ENCODE assay signal across 18 cellular contexts in genomic region chr3:127417709-127418559, GRCh38.
DNase-seq lines count a peak whose midpoint lies in the region; ATAC-seq, FAIRE-seq and TF ChIP-seq lines count a peak whose summit lies in the region.
"Had no signal": no experiment of that assay in that cellular context is flagged by ENCODE, and none has a peak within 500 bp of the region (broad histone marks: within the 10 kb centered on the region; RNA-seq: fewer than 3 reads in every experiment).

No MANE protein-coding gene starts in this region.

- H3K18ac ChIP-seq in neuronal stem cell (ENCODE audit: low read length), result peak overlapping the region; percentile 77

- no peak overlapping the region for H2BK120ac ChIP-seq in neuronal stem cell (ENCODE audit: low read depth, low read length)

- H3K4me2 ChIP-seq in neuronal stem cell (ENCODE audit: insufficient read depth, low read length, poor library complexity, severe bottlenecking), result no peak overlapping the region

- no peak for FAIRE-seq in GM12892 (lab: Jason Lieb, UNC)

- H2AK5ac ChIP-seq in neuronal stem cell (ENCODE audit: low read depth, low read length), result no peak overlapping the region

- H3K4ac ChIP-seq in neuronal stem cell (ENCODE audit: low read length), result no peak overlapping the region

- H3K27ac ChIP-seq in neuronal stem cell (replicated peaks; ENCODE audit: low read length) (no peak overlapping the region), aorta (ENCODE audit: low read depth in 1 of 2, low read length in 2 of 2) (no peak overlapping the region)
- H3K27ac ChIP-seq: ascending aorta, testis had no signal

- H3K27me3 ChIP-seq in neuronal stem cell (ENCODE audit: control insufficient read depth in 3 of 3, insufficient read depth in 3 of 3, low read depth in 1 of 3, low read length in 3 of 3) (no peaks in the 10 kb centered on the region), aorta (ENCODE audit: control insufficient read depth in 1 of 2, insufficient read depth in 2 of 2, low read length in 1 of 2) (no peaks in the 10 kb centered on the region)
- H3K27me3 ChIP-seq: testis had no signal

- peak overlapping the region; percentile 22 for H2BK15ac ChIP-seq in neuronal stem cell (ENCODE audit: low read length)

- H2AFZ ChIP-seq in neuronal stem cell (ENCODE audit: low read length), result no peak overlapping the region

- H3K4me3 ChIP-seq in neuronal stem cell (ENCODE audit: low read length in 2 of 2) (no peak overlapping the region), aorta (ENCODE audit: low read length in 2 of 2) (no peak overlapping the region)
- H3K4me3 ChIP-seq: ascending aorta, testis had no signal

- H2BK12ac ChIP-seq in neuronal stem cell (ENCODE audit: low read length), result no peak overlapping the region

- no peak overlapping the region for H3K9ac ChIP-seq in neuronal stem cell (ENCODE audit: low read depth, low read length, poor library complexity)

- H3K36me3 ChIP-seq in neuronal stem cell (replicated peaks in 1 of 2; ENCODE audit: control insufficient read depth in 2 of 2, insufficient read depth in 2 of 2, low read length in 2 of 2) (no peaks in the 10 kb centered on the region), aorta (ENCODE audit: control insufficient read depth in 1 of 2, insufficient read depth in 2 of 2, low read length in 1 of 2) (no peaks in the 10 kb centered on the region)
- H3K36me3 ChIP-seq: ascending aorta had no signal

- no peak overlapping the region for H4K91ac ChIP-seq in neuronal stem cell (ENCODE audit: low read depth, low read length, poor library complexity)

- DNase-seq in ecto neural progenitor cell (ENCODE audit: low spot score), result peak; percentile 37
- peak; percentile 40 for DNase-seq in left cardiac atrium
- DNase-seq in neuronal stem cell (ENCODE audit: low spot score), result no peak
- DNase-seq in aorta, result peak in 1 of 2 donors; percentile 55
- no peak for DNase-seq in GM12892 (ENCODE audit: insufficient read length)
- DNase-seq in NAMALWA (ENCODE audit: low spot score), result no peak
- DNase-seq: activated CD4-positive, alpha-beta T cell treated with anti-CD3 and anti-CD28 coated beads, Interleukin-2, amount 50 U/mL, for 4 hours; activated CD4-positive, CD25-positive, alpha-beta regulatory T cell; CD4-positive, CD25-positive, alpha-beta regulatory T cell; effector CD4-positive, alpha-beta T cell; IMR-90; NCI-H1930; NCI-H82; stimulated activated CD4-positive, alpha-beta T cell treated with anti-CD3 and anti-CD28 coated beads, Interleukin-4, amount 100 ng/mL, for 4 hours; stimulated activated naive CD4-positive, alpha-beta T cell; testis had no signal

- ATAC-seq in left cardiac atrium, result peak in 1 of 2 donors; percentile 92
- ATAC-seq in aorta (ENCODE audit: low FRiP score), result peak; percentile 58
- no peak for ATAC-seq in HG02884 (IDR thresholded peaks at IDR 0.05; ENCODE audit: unreplicated experiment)

- TF ChIP-seq POLR2A in GM12892 (IDR thresholded peaks at IDR 0.05; ENCODE audit: low read depth, low read length), result no peak

- no peak overlapping the region for H4K8ac ChIP-seq in neuronal stem cell (ENCODE audit: low read depth, low read length)

- H3K23ac ChIP-seq in neuronal stem cell (ENCODE audit: low read depth, low read length, poor library complexity), result no peak overlapping the region

- no peaks in the 10 kb centered on the region for H3K79me1 ChIP-seq in neuronal stem cell (ENCODE audit: low read depth, low read length)

- no peak overlapping the region for H2BK5ac ChIP-seq in neuronal stem cell (ENCODE audit: low read length)

- 100% methylated on average over 1 of the region's 10 CpGs; no CpG with 5 or more reads in 1 of the 2 donors for WGBS in neuronal stem cell (ENCODE audit: extremely low coverage in 2 of 2, insufficient read length in 2 of 2, insufficient replicate concordance in 1 of 2), 2 donors
- WGBS in aorta, 2 donors, result 49 to 56% methylated on average over 10 of the region's 10 CpGs

- H3K9me3 ChIP-seq in neuronal stem cell (replicated peaks in 1 of 2; ENCODE audit: control insufficient read depth in 2 of 2, insufficient read depth in 1 of 2, low read depth in 1 of 2, low read length in 2 of 2) (no peaks in the 10 kb centered on the region), aorta (ENCODE audit: control insufficient read depth, low read length) (no peaks in the 10 kb centered on the region)
- H3K9me3 ChIP-seq: ascending aorta, testis had no signal

- intact Hi-C loops in left cardiac atrium (cut with DNase I), result no loop called here
- intact Hi-C loops in aorta (cut with DNase I), result no loop called here

- H3K4me1 ChIP-seq in neuronal stem cell (ENCODE audit: control insufficient read depth in 2 of 2, insufficient read depth in 1 of 2, low read depth in 1 of 2, low read length in 2 of 2), result peaks cover 34 to 69% of the 10 kb centered on the region in 2 donors
- no peaks in the 10 kb centered on the region for H3K4me1 ChIP-seq in aorta (ENCODE audit: control insufficient read depth in 1 of 2, insufficient read depth in 2 of 2, low read length in 2 of 2)
- H3K4me1 ChIP-seq: ascending aorta, testis had no signal

- no peak overlapping the region for H3K14ac ChIP-seq in neuronal stem cell (ENCODE audit: low read length)

Comparison
In these comparisons a context has a peak if more than half of its experiments do, and no peak if none do; other contexts are left out.
1. DNase-seq: peak in ecto neural progenitor cell (single experiment) and left cardiac atrium (single experiment); none in neuronal stem cell (single experiment), GM12892 (single experiment) and NAMALWA (single experiment).